8 cellular contexts compared by ENCODE assay signal in genomic region chr1:27227765-27228164, GRCh38.
"Had no signal": no experiment of that assay in that cellular context is flagged by ENCODE, and none has a peak within 500 bp of the region (broad histone marks: within the 10 kb centered on the region; RNA-seq: fewer than 3 reads in every experiment).

No MANE protein-coding gene starts in this region.

- H3K36me3 Mint-ChIP-seq: IgD-negative memory B cell had no signal

- H3K9me3 Mint-ChIP-seq: IgD-negative memory B cell had no signal

- H3K9ac ChIP-seq: KMS-11 had no signal

- FAIRE-seq: HTR-8/SVneo had no signal

- H3K4me2 ChIP-seq: KMS-11 had no signal

- H3K4me3 Mint-ChIP-seq: IgD-negative memory B cell had no signal

- H3K27ac Mint-ChIP-seq: IgD-negative memory B cell had no signal

- DNase-seq: IMR-90, Karpas-422, KBM-7, KG1 had no signal

- H3K27ac ChIP-seq: HL-60, KMS-11 had no signal
